In the genomic region with DNA sequence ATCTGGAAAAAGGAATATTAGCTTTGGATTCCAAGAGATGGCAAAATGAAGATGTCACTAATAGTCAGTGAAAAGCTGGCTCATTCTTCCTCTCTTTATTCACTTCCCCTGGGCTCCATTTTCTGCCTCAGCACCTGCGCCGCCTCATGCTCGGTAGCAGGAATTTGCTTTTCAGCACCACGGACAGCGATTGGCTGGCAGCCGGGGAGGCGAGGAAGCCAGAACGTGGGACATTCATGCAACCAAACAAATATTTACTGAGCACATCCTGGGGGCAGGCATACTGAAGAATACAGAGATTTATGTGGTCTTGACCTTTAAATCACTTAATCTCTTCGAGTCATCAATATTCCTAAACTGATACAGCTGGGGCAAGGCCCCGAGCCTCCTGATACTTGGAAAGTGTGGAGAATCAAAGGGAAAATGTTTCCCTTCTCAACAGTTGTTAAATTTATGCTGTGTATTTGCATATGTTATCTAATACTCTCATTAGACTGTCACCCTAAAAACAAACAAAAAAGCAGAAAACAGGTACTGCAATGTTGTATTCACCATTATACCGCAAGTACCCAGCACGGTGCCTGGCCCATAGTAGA, we compare ENCODE assay signal across 8 cellular contexts. TPM values are rescaled to one million over a fixed set of nuclear protein-coding genes. Genes with fewer than 3 reads are reported as not detected.
DNase-seq lines count a peak whose midpoint lies in the region; ATAC-seq and TF ChIP-seq lines count a peak whose summit lies in the region.

No MANE protein-coding gene starts in this region.

- no peaks in the 10 kb centered on the region for H3K9me3 ChIP-seq in RWPE2 (ENCODE audit: severe bottlenecking)

- no peak for TF ChIP-seq CTCF in RWPE2 (IDR thresholded peaks at IDR 0.05; ENCODE audit: poor library complexity, severe bottlenecking)

- peak; percentile 51; the same call in 1 of the 3 replicates for ATAC-seq in RWPE2 (ENCODE audit: low read depth)

- H3K4me1 ChIP-seq in RWPE2 (ENCODE audit: insufficient read depth, poor library complexity, severe bottlenecking): no peaks in the 10 kb centered on the region

- no peak overlapping the region for H3K27ac ChIP-seq in RWPE2 (ENCODE audit: poor library complexity, severe bottlenecking)

- no peak overlapping the region for H3K4me3 ChIP-seq in RWPE2 (ENCODE audit: severe bottlenecking)

- H3K27me3 ChIP-seq in RWPE2 (ENCODE audit: insufficient read depth, poor library complexity, severe bottlenecking): no peaks in the 10 kb centered on the region

- no peaks in the 10 kb centered on the region for H3K36me3 ChIP-seq in RWPE2 (ENCODE audit: low read depth)

- DNase-seq in NCI-H2196 (lab: John Stamatoyannopoulos, UW; ENCODE audit: unreplicated experiment): peak; percentile 6
- DNase-seq in NCI-H2196 treated with DMSO at 0.1 percent for 48 hours (lab: John Stamatoyannopoulos, UW; ENCODE audit: unreplicated experiment): no peak
- DNase-seq in RWPE2 (ENCODE audit: low spot score): no peak
- DNase-seq in activated naive CD4-positive, alpha-beta T cell treated with Interleukin-2 at 50 U/mL for 16 hours: peak; percentile 56
- DNase-seq in cardiac septum (ENCODE audit: low spot score): peak; percentile 85
- DNase-seq in renal cortical epithelial cell (ENCODE audit: low read depth): peak; percentile 33
- no peak for DNase-seq in middle frontal gyrus (ENCODE audit: extremely low spot score, low spot score)
- no peak for DNase-seq in NCI-H1436 treated with DMSO at 0.1 percent for 48 hours (lab: John Stamatoyannopoulos, UW)

- intact Hi-C loops in cardiac septum (cut with DNase I): no loop called here

RNA-seq across cellular contexts. Expression of a gene that starts 12.1 kb away (rescaled TPM):
- not detected for total RNA-seq in cardiac septum
- not detected in 2 replicates for total RNA-seq in renal cortical epithelial cell

Comparison
In these comparisons a context has a peak if more than half of its experiments do, and no peak if none do; other contexts are left out.
1. DNase-seq: peak in NCI-H2196 (single experiment), activated naive CD4-positive, alpha-beta T cell treated with Interleukin-2 at 50 U/mL for 16 hours (single experiment), cardiac septum (single experiment) and renal cortical epithelial cell (single experiment); none in NCI-H2196 treated with DMSO at 0.1 percent for 48 hours (single experiment), RWPE2 (single experiment), middle frontal gyrus (single experiment) and NCI-H1436 treated with DMSO at 0.1 percent for 48 hours (single experiment).